26 cellular contexts compared by ENCODE assay signal in genomic region chr15:43251863-43252241, GRCh38. TPM values are rescaled to one million over a fixed set of nuclear protein-coding genes. Genes with fewer than 3 reads are reported as not detected.
DNase-seq lines count a peak whose midpoint lies in the region; ATAC-seq, FAIRE-seq and TF ChIP-seq lines count a peak whose summit lies in the region.
"Had no signal": no experiment of that assay in that cellular context is flagged by ENCODE, and none has a peak within 500 bp of the region (broad histone marks: within the 10 kb centered on the region; RNA-seq: fewer than 3 reads in every experiment).

No MANE protein-coding gene starts in this region.

- H3K4me3 Mint-ChIP-seq in activated T-cell treated with anti-CD3 and anti-CD28 coated beads, Interleukin-2, amount 50 U/mL, for 24 hours = no peak overlapping the region
- no peak overlapping the region for H3K4me3 Mint-ChIP-seq in activated naive CD8-positive, alpha-beta T cell treated with anti-CD3 and anti-CD28 coated beads for 36 hours
- H3K4me3 Mint-ChIP-seq in stimulated activated memory B cell treated with anti-CD40 and anti-IgM and Interleukin-4, amounts not matched to agents 10 μg/mL and 1 μg/mL and 100 μg/mL, for 72 hours = no peak overlapping the region
- H3K4me3 Mint-ChIP-seq: activated naive CD4-positive, alpha-beta T cell treated with anti-CD3 and anti-CD28 coated beads for 36 hours; endodermal cell; neural crest cell; type B pancreatic cell had no signal

- no peak for ATAC-seq in stimulated activated memory B cell treated with anti-CD40 and anti-IgM and Interleukin-4, amounts not matched to agents 10 μg/mL and 1 μg/mL and 100 μg/mL, for 72 hours
- ATAC-seq in left lung = no peak
- ATAC-seq: left lobe of liver, sciatic nerve had no signal

- H3K27ac ChIP-seq in OCI-LY3 (ENCODE audit: low read length) (peak overlapping the region; percentile 96), left lung (no peak overlapping the region)
- H3K27ac ChIP-seq: WERI-Rb-1 had no signal

- H3K27me3 ChIP-seq in OCI-LY3 (ENCODE audit: low read depth, low read length) (no peaks in the 10 kb centered on the region), left lung (no peaks in the 10 kb centered on the region)

- peaks cover 38% of the 10 kb centered on the region for H3K4me1 Mint-ChIP-seq in activated T-cell treated with anti-CD3 and anti-CD28 coated beads, Interleukin-2, amount 50 U/mL, for 24 hours (ENCODE audit: low read depth)
- H3K4me1 Mint-ChIP-seq in activated naive CD8-positive, alpha-beta T cell treated with anti-CD3 and anti-CD28 coated beads for 36 hours = peaks cover 36% of the 10 kb centered on the region
- H3K4me1 Mint-ChIP-seq in stimulated activated memory B cell treated with anti-CD40 and anti-IgM and Interleukin-4, amounts not matched to agents 10 μg/mL and 1 μg/mL and 100 μg/mL, for 72 hours = peaks cover 70% of the 10 kb centered on the region
- H3K4me1 Mint-ChIP-seq: endodermal cell, neural crest cell had no signal

- H3K4me1 ChIP-seq in OCI-LY3 (ENCODE audit: low read length) (peaks cover 86% of the 10 kb centered on the region), left lung (no peaks in the 10 kb centered on the region)

- H3K9me3 ChIP-seq in OCI-LY3 (ENCODE audit: insufficient read depth, low read length) (no peaks in the 10 kb centered on the region), left lung (no peaks in the 10 kb centered on the region)

- peak overlapping the region; percentile 23 for H3K4me2 ChIP-seq in OCI-LY3 (ENCODE audit: low read length)

- no peak for DNase-seq in activated T-cell treated with anti-CD3 and anti-CD28 coated beads, Interleukin-2, amount 50 U/mL, for 24 hours
- DNase-seq in activated T-cell treated with anti-CD3 and anti-CD28 coated beads, Interleukin-2, amount 50 U/mL, for 1 hour = no peak
- peak; percentile 39 for DNase-seq in activated naive CD8-positive, alpha-beta T cell treated with anti-CD3 and anti-CD28 coated beads for 36 hours
- DNase-seq in left lung (no peak), D721Med (ENCODE audit: insufficient read length, low spot score) (no peak), medulla oblongata (ENCODE audit: extremely low spot score) (no peak)
- DNase-seq: activated naive CD4-positive, alpha-beta T cell treated with anti-CD3 and anti-CD28 coated beads for 36 hours; DMS153; GF-D8; H7; KG1; NCI-H1048; NCI-H2029; NCI-H345; NCI-H82; posterior cingulate gyrus; SHP77 treated with DMSO at 0.1 percent for 48 hours; WERI-Rb-1 had no signal

- H3K79me2 ChIP-seq in OCI-LY3 (ENCODE audit: low read length) = no peaks in the 10 kb centered on the region

- FAIRE-seq in D721Med (lab: Jason Lieb, UNC) = no peak

- no peaks in the 10 kb centered on the region for H4K20me1 ChIP-seq in OCI-LY3 (ENCODE audit: insufficient read depth, low read length)

- peaks cover 3% of the 10 kb centered on the region for H3K36me3 ChIP-seq in OCI-LY3 (replicated peaks; ENCODE audit: low read depth, low read length)
- H3K36me3 ChIP-seq in left lung = no peaks in the 10 kb centered on the region
- H3K36me3 ChIP-seq: WERI-Rb-1 had no signal

- H3K4me3 ChIP-seq in OCI-LY3 (ENCODE audit: low read length) (no peak overlapping the region), left lung (no peak overlapping the region)

- H3K27me3 Mint-ChIP-seq in activated T-cell treated with anti-CD3 and anti-CD28 coated beads, Interleukin-2, amount 50 U/mL, for 24 hours = peaks cover 18% of the 10 kb centered on the region
- H3K27me3 Mint-ChIP-seq in activated naive CD8-positive, alpha-beta T cell treated with anti-CD3 and anti-CD28 coated beads for 36 hours = no peaks in the 10 kb centered on the region
- H3K27me3 Mint-ChIP-seq in stimulated activated memory B cell treated with anti-CD40 and anti-IgM and Interleukin-4, amounts not matched to agents 10 μg/mL and 1 μg/mL and 100 μg/mL, for 72 hours = no peaks in the 10 kb centered on the region

- intact Hi-C loops in left lung (cut with DNase I) = no loop called here

- TF ChIP-seq CTCF in OCI-LY3 (IDR thresholded peaks at IDR 0.05; ENCODE audit: low read depth, low read length) (no peak), left lung (IDR thresholded peaks at IDR 0.05) (no peak), D721Med (IDR thresholded peaks at IDR 0.05; ENCODE audit: insufficient read depth, missing control alignments) (no peak)

- no peak overlapping the region for H2AFZ ChIP-seq in OCI-LY3 (ENCODE audit: low read depth, low read length)

- H3K27ac Mint-ChIP-seq in activated T-cell treated with anti-CD3 and anti-CD28 coated beads, Interleukin-2, amount 50 U/mL, for 24 hours = peak overlapping the region; percentile 88
- peak overlapping the region; percentile 88 for H3K27ac Mint-ChIP-seq in activated naive CD8-positive, alpha-beta T cell treated with anti-CD3 and anti-CD28 coated beads for 36 hours
- H3K27ac Mint-ChIP-seq in stimulated activated memory B cell treated with anti-CD40 and anti-IgM and Interleukin-4, amounts not matched to agents 10 μg/mL and 1 μg/mL and 100 μg/mL, for 72 hours = peak overlapping the region; percentile 94
- H3K27ac Mint-ChIP-seq: activated naive CD4-positive, alpha-beta T cell treated with anti-CD3 and anti-CD28 coated beads for 36 hours; endodermal cell; type B pancreatic cell had no signal

- no peaks in the 10 kb centered on the region for H3K9me3 Mint-ChIP-seq in activated T-cell treated with anti-CD3 and anti-CD28 coated beads, Interleukin-2, amount 50 U/mL, for 24 hours
- no peaks in the 10 kb centered on the region for H3K9me3 Mint-ChIP-seq in activated naive CD8-positive, alpha-beta T cell treated with anti-CD3 and anti-CD28 coated beads for 36 hours
- H3K9me3 Mint-ChIP-seq in stimulated activated memory B cell treated with anti-CD40 and anti-IgM and Interleukin-4, amounts not matched to agents 10 μg/mL and 1 μg/mL and 100 μg/mL, for 72 hours = no peaks in the 10 kb centered on the region
- H3K9me3 Mint-ChIP-seq: activated naive CD4-positive, alpha-beta T cell treated with anti-CD3 and anti-CD28 coated beads for 36 hours; endodermal cell; neural crest cell; type B pancreatic cell had no signal

- no peak overlapping the region for H3K9ac ChIP-seq in OCI-LY3 (ENCODE audit: low read length)

- no peaks in the 10 kb centered on the region for H3K36me3 Mint-ChIP-seq in activated T-cell treated with anti-CD3 and anti-CD28 coated beads, Interleukin-2, amount 50 U/mL, for 24 hours (ENCODE audit: low read depth)
- H3K36me3 Mint-ChIP-seq in activated naive CD8-positive, alpha-beta T cell treated with anti-CD3 and anti-CD28 coated beads for 36 hours = no peaks in the 10 kb centered on the region
- peaks cover 5% of the 10 kb centered on the region for H3K36me3 Mint-ChIP-seq in stimulated activated memory B cell treated with anti-CD40 and anti-IgM and Interleukin-4, amounts not matched to agents 10 μg/mL and 1 μg/mL and 100 μg/mL, for 72 hours
- H3K36me3 Mint-ChIP-seq: type B pancreatic cell had no signal

RNA-seq across cellular contexts. Expression of gene TGM5, which starts 14.9 kb away (rescaled TPM):
- under 1 TPM; 0.16 to 0.38 TPM for total RNA-seq in activated naive CD8-positive, alpha-beta T cell treated with anti-CD3 and anti-CD28 coated beads for 36 hours
- not detected for total RNA-seq in left lung
- total RNA-seq: activated naive CD4-positive, alpha-beta T cell treated with anti-CD3 and anti-CD28 coated beads for 36 hours; endodermal cell; H7; left lobe of liver; mononuclear cell; neural crest cell; sciatic nerve had no signal

RNA-seq across cellular contexts. Expression of gene EPB42, which starts 31.0 kb away (rescaled TPM):
- not detected for total RNA-seq in activated naive CD8-positive, alpha-beta T cell treated with anti-CD3 and anti-CD28 coated beads for 36 hours
- total RNA-seq in left lung = not detected
- total RNA-seq: activated naive CD4-positive, alpha-beta T cell treated with anti-CD3 and anti-CD28 coated beads for 36 hours; endodermal cell; H7; neural crest cell had no signal

RNA-seq across cellular contexts. Expression of gene TGM7, which starts 50.2 kb away (rescaled TPM):
- total RNA-seq in activated naive CD8-positive, alpha-beta T cell treated with anti-CD3 and anti-CD28 coated beads for 36 hours = not detected
- not detected for total RNA-seq in left lung
- total RNA-seq: activated naive CD4-positive, alpha-beta T cell treated with anti-CD3 and anti-CD28 coated beads for 36 hours; endodermal cell; H7; left lobe of liver; mononuclear cell; neural crest cell; sciatic nerve had no signal
